9 cellular contexts compared by ENCODE assay signal in genomic region chr9:116646661-116647514, GRCh38. TPM values are rescaled to one million over a fixed set of nuclear protein-coding genes. Genes with fewer than 3 reads are reported as not detected.
DNase-seq lines count a peak whose midpoint lies in the region; ATAC-seq and TF ChIP-seq lines count a peak whose summit lies in the region.
"Had no signal": no experiment of that assay in that cellular context is flagged by ENCODE, and none has a peak within 500 bp of the region (broad histone marks: within the 10 kb centered on the region; RNA-seq: fewer than 3 reads in every experiment).

No MANE protein-coding gene starts in this region.

- CTCF ChIA-PET in HEK293T (lab: Yijun Ruan, JAX), result interaction anchor here (0.6 kb wide), 1 partner anchor 1063 kb away, joined by 3 read pairs; no protein-coding TSS in a partner anchor

- peak; percentile 22 for DNase-seq in ELF-1 (ENCODE audit: low read depth, low spot score)
- peak; percentile 18 for DNase-seq in HEK293T (ENCODE audit: extremely low spot score)
- no peak for DNase-seq in Peyer's patch
- peak; percentile 67 for DNase-seq in fibroblast of mammary gland (ENCODE audit: low read depth)
- DNase-seq in progenitor cell of endocrine pancreas (ENCODE audit: low spot score, unreplicated experiment), result no peak
- no peak for DNase-seq in stimulated activated CD4-positive, alpha-beta T cell treated with anti-CD3 and anti-CD28 coated beads, Interleukin-4, amount 100 ng/mL, for 1 hour
- no peak for DNase-seq in posterior vena cava (ENCODE audit: low spot score)

- TF ChIP-seq CTCF in Peyer's patch (IDR thresholded peaks at IDR 0.05) (peak in 4 of 6 experiments; percentile 27 to 56 (median 43)), fibroblast of mammary gland (conservative IDR thresholded peaks at IDR 0.05; ENCODE audit: control insufficient read depth, insufficient read depth, low read depth, low read length) (peak; percentile 66), progenitor cell of endocrine pancreas (IDR thresholded peaks at IDR 0.05; ENCODE audit: unreplicated experiment) (peak; percentile 70)

- TF ChIP-seq POLR2A in Peyer's patch (IDR thresholded peaks at IDR 0.05), result no peak

- H3K36me3 Mint-ChIP-seq in progenitor cell of endocrine pancreas (ENCODE audit: insufficient read depth), result no peaks in the 10 kb centered on the region

- no peaks in the 10 kb centered on the region for H3K9me3 Mint-ChIP-seq in progenitor cell of endocrine pancreas (ENCODE audit: low read depth)

- H3K4me3 ChIP-seq in Peyer's patch (no peak overlapping the region), fibroblast of mammary gland (ENCODE audit: control insufficient read depth, low read depth, low read length) (no peak overlapping the region)

- H3K9me3 ChIP-seq in Peyer's patch, result no peaks in the 10 kb centered on the region
- H3K9me3 ChIP-seq: neutrophil had no signal

- no peak for ATAC-seq in HG03097 (IDR thresholded peaks at IDR 0.05; ENCODE audit: low FRiP score, unreplicated experiment)

- no peak overlapping the region for H3K4me3 Mint-ChIP-seq in progenitor cell of endocrine pancreas (ENCODE audit: low read depth)

- H3K4me1 Mint-ChIP-seq in progenitor cell of endocrine pancreas (ENCODE audit: low read depth), result no peaks in the 10 kb centered on the region

- POLR2A ChIA-PET in HEK293T (lab: Yijun Ruan, JAX), result no interaction called here

- H3K27ac ChIP-seq in Peyer's patch, result no peak overlapping the region
- H3K27ac ChIP-seq: neutrophil had no signal

- no peaks in the 10 kb centered on the region for H3K27me3 Mint-ChIP-seq in progenitor cell of endocrine pancreas

- H3K27ac Mint-ChIP-seq in progenitor cell of endocrine pancreas, result no peak overlapping the region

- H3K27me3 ChIP-seq in Peyer's patch, result no peaks in the 10 kb centered on the region
- H3K27me3 ChIP-seq: neutrophil had no signal

- H3K36me3 ChIP-seq in Peyer's patch, result no peaks in the 10 kb centered on the region
- H3K36me3 ChIP-seq: neutrophil had no signal

- intact Hi-C loops in posterior vena cava (cut with DNase I), result no loop called here

- H3K4me1 ChIP-seq in Peyer's patch, result no peaks in the 10 kb centered on the region

TF ChIP-seq in HEK293T, 16 proteins besides CTCF, POLR2A, EP300 and RAD21:
- TF ChIP-seq TARDBP (IDR thresholded peaks at IDR 0.05) (no peak), BHLHE40 (IDR thresholded peaks at IDR 0.05; ENCODE audit: borderline replicate concordance) (no peak), SP1 (IDR thresholded peaks at IDR 0.05) (no peak), LEF1 (IDR thresholded peaks at IDR 0.05; ENCODE audit: borderline replicate concordance) (no peak), ELF4 (IDR thresholded peaks at IDR 0.05) (no peak), NFRKB (IDR thresholded peaks at IDR 0.05) (no peak), HDGF (IDR thresholded peaks at IDR 0.05; ENCODE audit: borderline replicate concordance) (no peak), L3MBTL2 (conservative IDR thresholded peaks at IDR 0.05) (no peak)

RNA-seq across cellular contexts. Expression of gene TRIM32, which starts 40.2 kb away (rescaled TPM):
- total RNA-seq in Peyer's patch, result 10 to 100 TPM; 12.4 to 35.7 (median 25.4) TPM
- 16.5 and 16.8 TPM in 2 replicates for total RNA-seq in progenitor cell of endocrine pancreas
- total RNA-seq in posterior vena cava, result 10 to 100 TPM; 17.4 to 24.4 TPM

Comparison
In these comparisons a context has a peak if more than half of its experiments do, and no peak if none do; other contexts are left out.
1. DNase-seq: peak in ELF-1 (single experiment), HEK293T (single experiment) and fibroblast of mammary gland (single experiment); none in Peyer's patch (0 of 3), progenitor cell of endocrine pancreas (single experiment), stimulated activated CD4-positive, alpha-beta T cell treated with anti-CD3 and anti-CD28 coated beads, Interleukin-4, amount 100 ng/mL, for 1 hour (single experiment) and posterior vena cava (single experiment).
2. Peak in every context shown above with its lines, with median percentiles within 50 percentile points of each other: CTCF ChIP-seq.